In genomic region chr2:96869281-96869823, GRCh38 we compare ENCODE assay signal across 8 cellular contexts. TPM values are rescaled to one million over a fixed set of nuclear protein-coding genes. Genes with fewer than 3 reads are reported as not detected.
DNase-seq lines count a peak whose midpoint lies in the region; ATAC-seq, FAIRE-seq and TF ChIP-seq lines count a peak whose summit lies in the region.

No MANE protein-coding gene starts in this region.

- DNase-seq in RCC 7860 (ENCODE audit: low spot score) (peak; percentile 33), H1 (ENCODE audit: low read depth in 1 of 2, low spot score in 2 of 2) (peak in 1 of 2 experiments; percentile 71), lung microvascular endothelial cell (ENCODE audit: low read depth in 2 of 2) (peak; percentile 29 to 92), thyroid gland (peak; percentile 74 to 77), NCI-H774 (lab: John Stamatoyannopoulos, UW) (no peak)

- H3K79me2 ChIP-seq in H1 (ENCODE audit: control insufficient read depth in 1 of 2, insufficient read depth in 2 of 2, low read length in 2 of 2), result peaks cover 4 to 36% of the 10 kb centered on the region in 2 experiments

- no peak overlapping the region for H2BK120ac ChIP-seq in H1 (replicated peaks; ENCODE audit: low read depth, low read length)

- no peak for TF ChIP-seq EP300 in H1 (IDR thresholded peaks at IDR 0.05; ENCODE audit: borderline replicate concordance in 1 of 2, low read depth in 2 of 2, low read length in 2 of 2)

- peak overlapping the region; percentile 98 for H3K4me3 ChIP-seq in BLaER1
- H3K4me3 ChIP-seq in H1 (ENCODE audit: extremely low read depth in 1 of 4, insufficient read depth in 2 of 4, low read depth in 3 of 4, low read length in 4 of 4), result peak overlapping the region; percentile 76 to 86 (median 80)
- H3K4me3 ChIP-seq in thyroid gland (replicated peaks in 1 of 3), result peak overlapping the region; percentile 77 to 100 (median 99)

- no peak overlapping the region for H2BK20ac ChIP-seq in H1 (ENCODE audit: low read length)

- CTCF ChIA-PET in H1 (lab: Charles Lee; ENCODE audit: partially characterized antibody), result interaction anchor here (0.9 to 6.1 kb wide), 9 partner anchors 9 to 82 kb away, joined by 3 to 47 read pairs (median 5); partner anchors contain the start of gene ANKRD39

- H3K27me3 ChIP-seq in BLaER1 (no peaks in the 10 kb centered on the region), H1 (replicated peaks in 1 of 4; ENCODE audit: control insufficient read depth in 3 of 4, extremely low read depth in 1 of 4, insufficient read depth in 3 of 4, low read length in 3 of 4) (peaks cover 0 to 3% (median 0%) of the 10 kb centered on the region in 4 experiments; a peak in 2 of 7 replicates), thyroid gland (no peaks in the 10 kb centered on the region)

- no peak overlapping the region for H3K4ac ChIP-seq in H1 (replicated peaks; ENCODE audit: insufficient read length, low read depth, low read length)

- peaks cover 14% of the 10 kb centered on the region for H3K23me2 ChIP-seq in H1 (ENCODE audit: low read depth, low read length)

- no peak for TF ChIP-seq RAD21 in H1 (IDR thresholded peaks at IDR 0.05 in 1 of 2, conservative IDR thresholded peaks at IDR 0.05 in 1 of 2; ENCODE audit: low read depth in 2 of 2, low read length in 2 of 2)

- H4K8ac ChIP-seq in H1 (ENCODE audit: extremely low read depth, insufficient read depth, low read length), result peak overlapping the region; percentile 97; the same call in 1 of the 2 replicates

- peaks cover 15% of the 10 kb centered on the region for H3K79me1 ChIP-seq in H1 (ENCODE audit: low read depth, low read length)

- no peak overlapping the region for H2AFZ ChIP-seq in H1 (ENCODE audit: low read length)

- POLR2A ChIA-PET in H1 (lab: Charles Lee; ENCODE audit: partially characterized antibody), result interaction anchor here (0.7 to 4.2 kb wide), 21 partner anchors 8 to 116 kb away, joined by 3 to 49 read pairs (median 5); partner anchors contain the start of gene ANKRD39

- H3K9ac ChIP-seq in BLaER1 (peak overlapping the region; percentile 99), H1 (replicated peaks in 1 of 4; ENCODE audit: extremely low read depth in 1 of 4, low read depth in 3 of 4, low read length in 3 of 4) (peak overlapping the region; percentile 58 to 89 (median 84))

- H2BK5ac ChIP-seq in H1 (ENCODE audit: low read depth, low read length), result peak overlapping the region; percentile 85; the same call in 1 of the 2 replicates

- no peak overlapping the region for H3K23ac ChIP-seq in H1 (ENCODE audit: insufficient read length)

- no peak overlapping the region for H2BK15ac ChIP-seq in H1 (ENCODE audit: low read length)

- TF ChIP-seq CTCF in H1 (IDR thresholded peaks at IDR 0.05; ENCODE audit: control extremely low read depth in 1 of 3, insufficient read depth in 1 of 3, low read depth in 1 of 3, low read length in 3 of 3) (no peak), thyroid gland (IDR thresholded peaks at IDR 0.05) (no peak)

- H3K27ac ChIP-seq in BLaER1 (peak overlapping the region; percentile 99), H1 (ENCODE audit: low read depth, low read length) (peak overlapping the region; percentile 91; the same call in 1 of the 2 replicates), thyroid gland (peak overlapping the region; percentile 92 to 97 (median 93))

- H3K56ac ChIP-seq in H1 (replicated peaks; ENCODE audit: insufficient read length, low read depth, low read length), result no peak overlapping the region

- peaks cover 40% of the 10 kb centered on the region for H4K20me1 ChIP-seq in BLaER1
- H4K20me1 ChIP-seq in H1 (replicated peaks in 1 of 2; ENCODE audit: control insufficient read depth in 1 of 2, insufficient read depth in 2 of 2, low read length in 2 of 2), result peaks cover 5 to 16% of the 10 kb centered on the region in 2 experiments

- no peak overlapping the region for H3K14ac ChIP-seq in H1 (ENCODE audit: insufficient read length)

- peaks cover 30% of the 10 kb centered on the region for H3K36me3 ChIP-seq in BLaER1
- peaks cover 20 to 32% (median 24%) of the 10 kb centered on the region in 4 experiments for H3K36me3 ChIP-seq in H1 (ENCODE audit: control insufficient read depth in 2 of 4, insufficient read depth in 4 of 4, low read length in 3 of 4)
- peaks cover 16% of the 10 kb centered on the region in 2 donors for H3K36me3 ChIP-seq in thyroid gland

- H3K4me1 ChIP-seq in BLaER1 (peaks cover 61% of the 10 kb centered on the region), H1 (replicated peaks in 1 of 4; ENCODE audit: control insufficient read depth in 3 of 4, insufficient read depth in 4 of 4, low read length in 3 of 4) (peaks cover 11 to 33% (median 20%) of the 10 kb centered on the region in 4 experiments), thyroid gland (peaks cover 11 to 53% of the 10 kb centered on the region in 2 donors)

- H3K9me3 ChIP-seq in BLaER1, result no peaks in the 10 kb centered on the region
- no peaks in the 10 kb centered on the region for H3K9me3 ChIP-seq in H1 (ENCODE audit: insufficient read depth in 2 of 2, low read depth in 1 of 2, low read length in 1 of 2)
- H3K9me3 ChIP-seq in thyroid gland, result no peaks in the 10 kb centered on the region

- WGBS in H1 (ENCODE audit: extremely low coverage in 1 of 2, insufficient coverage in 1 of 2, insufficient read length in 1 of 2, insufficient replicate concordance in 2 of 2, low coverage in 1 of 2, low lambda C conversion rate in 2 of 2, missing lambda C conversion rate in 1 of 2), 2 experiments, result no CpG with 5 or more reads among the region's 65 CpGs
- 0% methylated on average over 9 of the region's 65 CpGs; no CpG with 5 or more reads in 1 of the 2 donors for WGBS in thyroid gland, 2 donors

- peak overlapping the region; percentile 90 for H3K18ac ChIP-seq in H1 (ENCODE audit: extremely low read depth, low read length)

- ATAC-seq in GM21786 (IDR thresholded peaks at IDR 0.05; ENCODE audit: unreplicated experiment) (peak; percentile 11), HG03097 (IDR thresholded peaks at IDR 0.05; ENCODE audit: low FRiP score, unreplicated experiment) (no peak)

- H2BK12ac ChIP-seq in H1 (ENCODE audit: low read depth, low read length), result no peak overlapping the region

- H3K4me2 ChIP-seq in BLaER1 (peak overlapping the region; percentile 99), H1 (ENCODE audit: insufficient read depth in 1 of 2, low read depth in 2 of 2, low read length in 2 of 2) (peak overlapping the region; percentile 91 to 94)

- FAIRE-seq in RCC 7860 (lab: Jason Lieb, UNC) (no peak), H1 (lab: Jason Lieb, UNC) (no peak)

- intact Hi-C loops in thyroid gland (cut with DNase I), result no loop called here

- TF ChIP-seq POLR2A in H1 (IDR thresholded peaks at IDR 0.05; ENCODE audit: control extremely low read depth in 1 of 2, low read depth in 2 of 2, low read length in 2 of 2) (no peak), thyroid gland (IDR thresholded peaks at IDR 0.05) (no peak)

- peak overlapping the region; percentile 80 for H4K91ac ChIP-seq in H1 (replicated peaks; ENCODE audit: insufficient read length, low read length)

- H4K5ac ChIP-seq in H1 (ENCODE audit: insufficient read length, low read depth, low read length), result peak overlapping the region; percentile 80

- no peak overlapping the region for H2AK5ac ChIP-seq in H1 (ENCODE audit: low read depth, low read length)

RNA-seq across cellular contexts. Expression of gene SEMA4C, which starts 0.5 kb away (rescaled TPM):
- 67.3 and 74.3 TPM in 2 replicates for total RNA-seq in H1 (2021; fragmentation: NEBNext Ultra II Directional; extraction: Animal tissue kit (Norgen Biotek cat#: 25700))
- 47.5 and 71.4 TPM in 2 replicates for polyA plus RNA-seq in H1 (2011; rRNA removed)
- polyA plus RNA-seq in H1 (2011; cell fraction: cytosol; rRNA removed), result 58.9 TPM
- 141 TPM for polyA plus RNA-seq in H1 (2011; cell fraction: nucleus; rRNA removed)
- 45.7 to 74.3 TPM (median 68.2 TPM) in 4 replicates for polyA plus RNA-seq in H1 (2012, experiment 1 of 2)
- polyA plus RNA-seq in H1 (2012, experiment 2 of 2), result 49.5 TPM
- 61.0 TPM for polyA plus RNA-seq in H1 (2013, experiment 1 of 2)
- polyA plus RNA-seq in H1 (2013, experiment 2 of 2), result 59.0 TPM
- polyA minus RNA-seq in H1 (2011; rRNA and poly(A)+ RNA removed), result 86.3 and 87.9 TPM in 2 replicates
- 47.3 TPM for polyA minus RNA-seq in H1 (2011; cell fraction: cytosol; rRNA and poly(A)+ RNA removed)
- polyA minus RNA-seq in H1 (2011; cell fraction: nucleus; rRNA and poly(A)+ RNA removed), result 43.7 TPM
- 17.9 and 20.8 TPM in 2 replicates for total RNA-seq in lung microvascular endothelial cell
- 10 to 100 TPM; 14.5 to 21.7 (median 19.3) TPM for total RNA-seq in thyroid gland

RNA-seq across cellular contexts. Expression of gene ANKRD39, which starts 11.5 kb away (rescaled TPM):
- total RNA-seq in H1 (2021; fragmentation: NEBNext Ultra II Directional; extraction: Animal tissue kit (Norgen Biotek cat#: 25700)), result 18.5 and 19.7 TPM in 2 replicates
- polyA plus RNA-seq in H1 (2011; rRNA removed), result 21.3 and 22.9 TPM in 2 replicates
- 18.1 TPM for polyA plus RNA-seq in H1 (2011; cell fraction: cytosol; rRNA removed)
- polyA plus RNA-seq in H1 (2011; cell fraction: nucleus; rRNA removed), result 36.1 TPM
- polyA plus RNA-seq in H1 (2012, experiment 1 of 2), result 15.8 to 18.8 TPM (median 16.9 TPM) in 4 replicates
- 21.7 TPM for polyA plus RNA-seq in H1 (2012, experiment 2 of 2)
- 18.2 TPM for polyA plus RNA-seq in H1 (2013, experiment 1 of 2)
- polyA plus RNA-seq in H1 (2013, experiment 2 of 2), result 18.1 TPM
- polyA minus RNA-seq in H1 (2011; rRNA and poly(A)+ RNA removed), result 6.8 and 7.2 TPM in 2 replicates
- polyA minus RNA-seq in H1 (2011; cell fraction: cytosol; rRNA and poly(A)+ RNA removed), result 5.2 TPM
- 10.3 TPM for polyA minus RNA-seq in H1 (2011; cell fraction: nucleus; rRNA and poly(A)+ RNA removed)
- 5.9 and 6.3 TPM in 2 replicates for total RNA-seq in lung microvascular endothelial cell
- 10 to 100 TPM; 11.6 to 25.7 (median 14.1) TPM for total RNA-seq in thyroid gland

RNA-seq across cellular contexts. Expression of gene ANKRD23, which starts 25.5 kb away (rescaled TPM):
- total RNA-seq in H1 (2021; fragmentation: NEBNext Ultra II Directional; extraction: Animal tissue kit (Norgen Biotek cat#: 25700)), result 2.9 and 3.5 TPM in 2 replicates
- polyA plus RNA-seq in H1 (2011; rRNA removed), result 3.4 and 4.8 TPM in 2 replicates
- 3.9 TPM for polyA plus RNA-seq in H1 (2011; cell fraction: cytosol; rRNA removed)
- 29.4 TPM for polyA plus RNA-seq in H1 (2011; cell fraction: nucleus; rRNA removed)
- polyA plus RNA-seq in H1 (2012, experiment 1 of 2), result 2.3 to 5.8 TPM (median 3.8 TPM) in 4 replicates
- 2.0 TPM for polyA plus RNA-seq in H1 (2012, experiment 2 of 2)
- 2.5 TPM for polyA plus RNA-seq in H1 (2013, experiment 1 of 2)
- 2.4 TPM for polyA plus RNA-seq in H1 (2013, experiment 2 of 2)
- 2.6 and 3.1 TPM in 2 replicates for polyA minus RNA-seq in H1 (2011; rRNA and poly(A)+ RNA removed)
- polyA minus RNA-seq in H1 (2011; cell fraction: cytosol; rRNA and poly(A)+ RNA removed), result 2.9 TPM
- 3.9 TPM for polyA minus RNA-seq in H1 (2011; cell fraction: nucleus; rRNA and poly(A)+ RNA removed)
- total RNA-seq in lung microvascular endothelial cell (0.44 and 0.79 TPM in 2 replicates), thyroid gland (1 to 10 TPM; 3.0 to 8.2 (median 3.2) TPM)

RNA-seq across cellular contexts. Expression of gene CNNM3, which starts 53.3 kb away (rescaled TPM):
- total RNA-seq in H1 (2021; fragmentation: NEBNext Ultra II Directional; extraction: Animal tissue kit (Norgen Biotek cat#: 25700)), result 29.2 and 29.9 TPM in 2 replicates
- polyA plus RNA-seq in H1 (2011; rRNA removed), result 29.1 and 39.0 TPM in 2 replicates
- 19.0 TPM for polyA plus RNA-seq in H1 (2011; cell fraction: cytosol; rRNA removed)
- 60.7 TPM for polyA plus RNA-seq in H1 (2011; cell fraction: nucleus; rRNA removed)
- 16.3 to 26.5 TPM (median 21.7 TPM) in 4 replicates for polyA plus RNA-seq in H1 (2012, experiment 1 of 2)
- 16.7 TPM for polyA plus RNA-seq in H1 (2012, experiment 2 of 2)
- polyA plus RNA-seq in H1 (2013, experiment 1 of 2), result 30.0 TPM
- 28.7 TPM for polyA plus RNA-seq in H1 (2013, experiment 2 of 2)
- polyA minus RNA-seq in H1 (2011; rRNA and poly(A)+ RNA removed), result 39.0 and 41.6 TPM in 2 replicates
- polyA minus RNA-seq in H1 (2011; cell fraction: cytosol; rRNA and poly(A)+ RNA removed), result 27.4 TPM
- 42.5 TPM for polyA minus RNA-seq in H1 (2011; cell fraction: nucleus; rRNA and poly(A)+ RNA removed)
- total RNA-seq in lung microvascular endothelial cell (6.3 and 9.9 TPM in 2 replicates), thyroid gland (10 to 100 TPM; 18.2 to 22.8 (median 20.4) TPM)
